ENCODE assay signal across 15 cellular contexts in the genomic region with DNA sequence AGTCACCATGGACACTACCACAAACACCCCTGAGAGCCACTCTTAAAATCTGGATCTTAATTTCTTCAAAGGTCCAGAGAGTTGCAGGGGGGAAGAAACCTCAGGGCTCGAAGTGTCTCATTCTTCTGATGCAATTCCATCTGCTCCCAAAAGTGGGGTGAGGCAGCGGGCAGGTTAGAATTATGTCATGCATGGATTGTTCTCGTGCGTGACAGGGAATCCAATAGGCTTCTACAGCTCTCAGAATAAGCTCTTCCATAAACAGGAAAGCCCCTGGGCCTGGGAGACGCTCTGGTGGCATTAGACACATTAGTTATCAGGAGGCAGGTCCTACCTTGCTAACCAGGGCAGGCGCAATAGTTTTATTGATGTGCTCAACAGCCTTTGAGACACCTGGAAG. TPM values are rescaled to one million over a fixed set of nuclear protein-coding genes. Genes with fewer than 3 reads are reported as not detected.
DNase-seq lines count a peak whose midpoint lies in the region; ATAC-seq, FAIRE-seq and TF ChIP-seq lines count a peak whose summit lies in the region.
"Had no signal": no experiment of that assay in that cellular context is flagged by ENCODE, and none has a peak within 500 bp of the region (broad histone marks: within the 10 kb centered on the region; RNA-seq: fewer than 3 reads in every experiment).

No MANE protein-coding gene starts in this region.

- no peaks in the 10 kb centered on the region for H3K27me3 ChIP-seq in RWPE2 (ENCODE audit: insufficient read depth, poor library complexity, severe bottlenecking)
- no peaks in the 10 kb centered on the region for H3K27me3 ChIP-seq in H1 (replicated peaks in 1 of 4; ENCODE audit: control insufficient read depth in 3 of 4, extremely low read depth in 1 of 4, insufficient read depth in 3 of 4, low read length in 3 of 4)
- no peaks in the 10 kb centered on the region for H3K27me3 ChIP-seq in small intestine (ENCODE audit: control insufficient read depth in 2 of 2, insufficient read depth in 2 of 2, low read length in 2 of 2)
- H3K27me3 ChIP-seq: Peyer's patch, tibial artery had no signal

- no peak overlapping the region for H3K9ac ChIP-seq in H1 (replicated peaks in 1 of 4; ENCODE audit: extremely low read depth in 1 of 4, low read depth in 3 of 4, low read length in 3 of 4)

- no peak overlapping the region for H4K5ac ChIP-seq in H1 (ENCODE audit: insufficient read length, low read depth, low read length)

- no peak overlapping the region for H3K4ac ChIP-seq in H1 (replicated peaks; ENCODE audit: insufficient read length, low read depth, low read length)

- no peaks in the 10 kb centered on the region for H3K23me2 ChIP-seq in H1 (ENCODE audit: low read depth, low read length)

- 98% methylated on average over 6 of the region's 6 CpGs; no CpG with 5 or more reads in 1 of the 2 experiments for WGBS in H1 (ENCODE audit: extremely low coverage in 1 of 2, insufficient coverage in 1 of 2, insufficient read length in 1 of 2, insufficient replicate concordance in 2 of 2, low coverage in 1 of 2, low lambda C conversion rate in 2 of 2, missing lambda C conversion rate in 1 of 2), 2 experiments
- 22 to 61% (median 43%) methylated on average over 6 of the region's 6 CpGs for WGBS in small intestine, 3 donors

- TF ChIP-seq EP300 in H1 (IDR thresholded peaks at IDR 0.05; ENCODE audit: borderline replicate concordance in 1 of 2, low read depth in 2 of 2, low read length in 2 of 2) = no peak

- H3K18ac ChIP-seq in H1 (ENCODE audit: extremely low read depth, low read length) = no peak overlapping the region

- DNase-seq in activated T-cell treated with anti-CD3 and anti-CD28 coated beads, Interleukin-2, amount 50 U/mL, for 24 hours = no peak
- no peak for DNase-seq in activated T-cell treated with anti-CD3 and anti-CD28 coated beads for 4 hours
- DNase-seq in RWPE2 (ENCODE audit: low spot score) = no peak
- DNase-seq in H1 (ENCODE audit: low read depth in 1 of 2, low spot score in 2 of 2) = no peak
- peak; percentile 31 for DNase-seq in small intestine
- DNase-seq in activated CD4-positive, CD25-positive, alpha-beta regulatory T cell (lab: John Stamatoyannopoulos, UW) = no peak
- DNase-seq in activated gamma-delta T cell (lab: John Stamatoyannopoulos, UW) = no peak
- no peak for DNase-seq in NCI-H345 (lab: John Stamatoyannopoulos, UW)
- DNase-seq: mesendoderm, NCI-H1436, NCI-H526 treated with DMSO at 0.1 percent for 48 hours, Peyer's patch, posterior cingulate gyrus, tibial artery had no signal

- peaks cover 12% of the 10 kb centered on the region for H3K79me1 ChIP-seq in H1 (ENCODE audit: low read depth, low read length)

- FAIRE-seq in H1 (lab: Jason Lieb, UNC) = no peak
- no peak for FAIRE-seq in small intestine (lab: Jason Lieb, UNC)

- no peak overlapping the region for H3K14ac ChIP-seq in H1 (ENCODE audit: insufficient read length)

- no peak overlapping the region for H4K8ac ChIP-seq in H1 (ENCODE audit: extremely low read depth, insufficient read depth, low read length)

- no peaks in the 10 kb centered on the region for H3K27me3 Mint-ChIP-seq in activated T-cell treated with anti-CD3 and anti-CD28 coated beads, Interleukin-2, amount 50 U/mL, for 24 hours
- H3K27me3 Mint-ChIP-seq: dendritic cell treated with granulocyte-macrophage colony-stimulating factor and Interleukin-4, amounts not matched to agents 40 ng/mL and 50 ng/mL, for 4 days had no signal

- no peak for ATAC-seq in RWPE2 (ENCODE audit: low read depth)

- peak overlapping the region; percentile 97 for H3K4me3 Mint-ChIP-seq in activated T-cell treated with anti-CD3 and anti-CD28 coated beads, Interleukin-2, amount 50 U/mL, for 24 hours
- H3K4me3 Mint-ChIP-seq: dendritic cell treated with granulocyte-macrophage colony-stimulating factor and Interleukin-4, amounts not matched to agents 40 ng/mL and 50 ng/mL, for 4 days had no signal

- no peak overlapping the region for H3K56ac ChIP-seq in H1 (replicated peaks; ENCODE audit: insufficient read length, low read depth, low read length)

- no peak overlapping the region for H2BK20ac ChIP-seq in H1 (ENCODE audit: low read length)

- H3K9me3 Mint-ChIP-seq in activated T-cell treated with anti-CD3 and anti-CD28 coated beads, Interleukin-2, amount 50 U/mL, for 24 hours = no peaks in the 10 kb centered on the region
- H3K9me3 Mint-ChIP-seq: dendritic cell treated with granulocyte-macrophage colony-stimulating factor and Interleukin-4, amounts not matched to agents 40 ng/mL and 50 ng/mL, for 4 days had no signal

- TF ChIP-seq RAD21 in H1 (IDR thresholded peaks at IDR 0.05 in 1 of 2, conservative IDR thresholded peaks at IDR 0.05 in 1 of 2; ENCODE audit: low read depth in 2 of 2, low read length in 2 of 2) = no peak

- H3K4me3 ChIP-seq in RWPE2 (ENCODE audit: severe bottlenecking) = no peak overlapping the region
- H3K4me3 ChIP-seq in H1 (ENCODE audit: extremely low read depth in 1 of 4, insufficient read depth in 2 of 4, low read depth in 3 of 4, low read length in 4 of 4) = no peak overlapping the region
- H3K4me3 ChIP-seq in small intestine (ENCODE audit: low read depth in 1 of 2, low read length in 2 of 2) = no peak overlapping the region
- H3K4me3 ChIP-seq: Peyer's patch, tibial artery had no signal

- H4K20me1 ChIP-seq in H1 (replicated peaks in 1 of 2; ENCODE audit: control insufficient read depth in 1 of 2, insufficient read depth in 2 of 2, low read length in 2 of 2) = peaks cover 42% of the 10 kb centered on the region in 2 experiments

- H4K91ac ChIP-seq in H1 (replicated peaks; ENCODE audit: insufficient read length, low read length) = no peak overlapping the region

- POLR2A ChIA-PET in H1 (lab: Charles Lee; ENCODE audit: partially characterized antibody) = interaction anchor here (0.9 to 39.6 kb wide), 6 partner anchors 1 to 138 kb away, joined by 3 to 880 read pairs (median 4); partner anchors contain the start of gene ENO1

- no peak overlapping the region for H2BK15ac ChIP-seq in H1 (ENCODE audit: low read length)

- peaks cover 15 to 61% of the 10 kb centered on the region in 2 experiments for H3K79me2 ChIP-seq in H1 (ENCODE audit: control insufficient read depth in 1 of 2, insufficient read depth in 2 of 2, low read length in 2 of 2)

- peaks cover 98% of the 10 kb centered on the region for H3K36me3 Mint-ChIP-seq in activated T-cell treated with anti-CD3 and anti-CD28 coated beads, Interleukin-2, amount 50 U/mL, for 24 hours (ENCODE audit: low read depth)

- no peak overlapping the region for H2AK5ac ChIP-seq in H1 (ENCODE audit: low read depth, low read length)

- H3K27ac Mint-ChIP-seq in activated T-cell treated with anti-CD3 and anti-CD28 coated beads, Interleukin-2, amount 50 U/mL, for 24 hours = peak overlapping the region; percentile 100

- H3K27ac ChIP-seq in RWPE2 (ENCODE audit: poor library complexity, severe bottlenecking) (peak overlapping the region; percentile 97), H1 (ENCODE audit: low read depth, low read length) (peak overlapping the region; percentile 48; the same call in 1 of the 2 replicates), small intestine (ENCODE audit: low read depth in 1 of 2, low read length in 1 of 2) (no peak overlapping the region)
- H3K27ac ChIP-seq: tibial artery had no signal

- no peak overlapping the region for H2BK12ac ChIP-seq in H1 (ENCODE audit: low read depth, low read length)

- H3K4me1 ChIP-seq in RWPE2 (ENCODE audit: insufficient read depth, poor library complexity, severe bottlenecking) = peaks cover 43% of the 10 kb centered on the region
- H3K4me1 ChIP-seq in H1 (replicated peaks in 1 of 4; ENCODE audit: control insufficient read depth in 3 of 4, insufficient read depth in 4 of 4, low read length in 3 of 4) = peaks cover 12 to 33% (median 15%) of the 10 kb centered on the region in 4 experiments
- H3K4me1 ChIP-seq in small intestine (ENCODE audit: control insufficient read depth in 2 of 2, insufficient read depth in 1 of 2, low read depth in 1 of 2, low read length in 1 of 2) = peaks cover 9 to 12% of the 10 kb centered on the region in 2 donors

- CTCF ChIA-PET in H1 (lab: Charles Lee; ENCODE audit: partially characterized antibody) = interaction anchor here (0.9 to 2.3 kb wide), 4 partner anchors 11 to 135 kb away, joined by 4 to 8 read pairs (median 4); no protein-coding TSS in a partner anchor

- no peak overlapping the region for H2AFZ ChIP-seq in H1 (ENCODE audit: low read length)

- H2BK5ac ChIP-seq in H1 (ENCODE audit: low read depth, low read length) = no peak overlapping the region

- peaks cover 98% of the 10 kb centered on the region for H3K36me3 ChIP-seq in RWPE2 (ENCODE audit: low read depth)
- peaks cover 64 to 99% (median 91%) of the 10 kb centered on the region in 4 experiments for H3K36me3 ChIP-seq in H1 (ENCODE audit: control insufficient read depth in 2 of 4, insufficient read depth in 4 of 4, low read length in 3 of 4)
- peaks cover 31 to 41% of the 10 kb centered on the region in 2 donors for H3K36me3 ChIP-seq in small intestine (ENCODE audit: control insufficient read depth in 2 of 2, insufficient read depth in 2 of 2, low read length in 2 of 2)

- H2BK120ac ChIP-seq in H1 (replicated peaks; ENCODE audit: low read depth, low read length) = no peak overlapping the region

- no peak for TF ChIP-seq POLR2A in H1 (IDR thresholded peaks at IDR 0.05; ENCODE audit: control extremely low read depth in 1 of 2, low read depth in 2 of 2, low read length in 2 of 2)

- peaks cover 88% of the 10 kb centered on the region for H3K4me1 Mint-ChIP-seq in activated T-cell treated with anti-CD3 and anti-CD28 coated beads, Interleukin-2, amount 50 U/mL, for 24 hours (ENCODE audit: low read depth)

- H3K9me3 ChIP-seq in RWPE2 (ENCODE audit: severe bottlenecking) (no peaks in the 10 kb centered on the region), H1 (ENCODE audit: insufficient read depth in 2 of 2, low read depth in 1 of 2, low read length in 1 of 2) (no peaks in the 10 kb centered on the region), small intestine (ENCODE audit: control insufficient read depth, low read depth) (no peaks in the 10 kb centered on the region)
- H3K9me3 ChIP-seq: Peyer's patch, tibial artery had no signal

- no peak overlapping the region for H3K4me2 ChIP-seq in H1 (ENCODE audit: insufficient read depth in 1 of 2, low read depth in 2 of 2, low read length in 2 of 2)

- TF ChIP-seq CTCF in RWPE2 (IDR thresholded peaks at IDR 0.05; ENCODE audit: poor library complexity, severe bottlenecking) (no peak), H1 (IDR thresholded peaks at IDR 0.05; ENCODE audit: control extremely low read depth in 1 of 3, insufficient read depth in 1 of 3, low read depth in 1 of 3, low read length in 3 of 3) (no peak)

- no peak overlapping the region for H3K23ac ChIP-seq in H1 (ENCODE audit: insufficient read length)

RNA-seq across cellular contexts. Expression of gene ENO1, which starts 8.4 kb away (rescaled TPM):
- total RNA-seq in H1 (2021; fragmentation: NEBNext Ultra II Directional; extraction: Animal tissue kit (Norgen Biotek cat#: 25700)) = 2,080 and 2,117 TPM in 2 replicates
- polyA plus RNA-seq in H1 (2011; rRNA removed) (1,763 and 2,059 TPM in 2 replicates), small intestine (100 to 1,000 TPM; 491 to 829 (median 492) TPM)
- polyA plus RNA-seq in H1 (2011; cell fraction: cytosol; rRNA removed) = 2,358 TPM
- 2,405 TPM for polyA plus RNA-seq in H1 (2011; cell fraction: nucleus; rRNA removed)
- polyA plus RNA-seq in H1 (2012, experiment 1 of 2) = 1,870 to 2,736 TPM (median 2,687 TPM) in 4 replicates
- polyA plus RNA-seq in H1 (2012, experiment 2 of 2) = 3,551 TPM
- polyA plus RNA-seq in H1 (2013, experiment 1 of 2) = 1,002 TPM
- 997 TPM for polyA plus RNA-seq in H1 (2013, experiment 2 of 2)
- polyA minus RNA-seq in H1 (2011; rRNA and poly(A)+ RNA removed) = 2,726 and 2,920 TPM in 2 replicates
- 1,825 TPM for polyA minus RNA-seq in H1 (2011; cell fraction: cytosol; rRNA and poly(A)+ RNA removed)
- polyA minus RNA-seq in H1 (2011; cell fraction: nucleus; rRNA and poly(A)+ RNA removed) = 812 TPM

RNA-seq across cellular contexts. Expression of gene RERE, which starts 52.7 kb away (rescaled TPM):
- 126 and 142 TPM in 2 replicates for total RNA-seq in H1 (2021; fragmentation: NEBNext Ultra II Directional; extraction: Animal tissue kit (Norgen Biotek cat#: 25700))
- 15.3 and 17.5 TPM in 2 replicates for polyA plus RNA-seq in H1 (2011; rRNA removed)
- 10.6 TPM for polyA plus RNA-seq in H1 (2011; cell fraction: cytosol; rRNA removed)
- 92.6 TPM for polyA plus RNA-seq in H1 (2011; cell fraction: nucleus; rRNA removed)
- 63.0 to 85.2 TPM (median 68.9 TPM) in 4 replicates for polyA plus RNA-seq in H1 (2012, experiment 1 of 2)
- polyA plus RNA-seq in H1 (2012, experiment 2 of 2) = 48.9 TPM
- polyA plus RNA-seq in H1 (2013, experiment 1 of 2) = 54.3 TPM
- 52.9 TPM for polyA plus RNA-seq in H1 (2013, experiment 2 of 2)
- 140 and 169 TPM in 2 replicates for polyA minus RNA-seq in H1 (2011; rRNA and poly(A)+ RNA removed)
- 66.2 TPM for polyA minus RNA-seq in H1 (2011; cell fraction: cytosol; rRNA and poly(A)+ RNA removed)
- 188 TPM for polyA minus RNA-seq in H1 (2011; cell fraction: nucleus; rRNA and poly(A)+ RNA removed)
- 10 to 100 TPM; 19.5 to 28.1 (median 23.5) TPM for polyA plus RNA-seq in small intestine

Comparison
In these comparisons a context has a peak if more than half of its experiments do, and no peak if none do; other contexts are left out.
1. H3K27ac ChIP-seq: peak in RWPE2 (single experiment) and H1 (single experiment); none in small intestine (0 of 2).